Comparison of ENCODE assay signal across 8 cellular contexts in genomic region chr6:100664274-100665040, GRCh38.
DNase-seq lines count a peak whose midpoint lies in the region; ATAC-seq and TF ChIP-seq lines count a peak whose summit lies in the region.

No MANE protein-coding gene starts in this region.

- H3K27me3 Mint-ChIP-seq in naive B cell, result no peaks in the 10 kb centered on the region

- H3K4me1 Mint-ChIP-seq in naive B cell, result peaks cover 0 to 3% (median 0%) of the 10 kb centered on the region in 3 donors

- ATAC-seq in GM18520 (IDR thresholded peaks at IDR 0.05; ENCODE audit: unreplicated experiment) (peak; percentile 13), HG02973 (IDR thresholded peaks at IDR 0.05; ENCODE audit: unreplicated experiment) (peak; percentile 35), naive B cell (ENCODE audit: low read depth in 2 of 2) (no peak)

- H3K9me3 Mint-ChIP-seq in naive B cell, result no peaks in the 10 kb centered on the region

- peaks cover 11 to 25% of the 10 kb centered on the region in 2 donors for H3K36me3 Mint-ChIP-seq in naive B cell

- H3K4me1 ChIP-seq in colonic mucosa, result no peaks in the 10 kb centered on the region

- H3K27ac Mint-ChIP-seq in naive B cell, result peak overlapping the region in 3 of 6 donors; percentile 4 to 78 (median 78)

- TF ChIP-seq CTCF in BJ (IDR thresholded peaks at IDR 0.05; ENCODE audit: insufficient read depth, low read depth, low read length) (peak; percentile 59), colonic mucosa (IDR thresholded peaks at IDR 0.05) (peak; percentile 65)

- H3K9me3 ChIP-seq in colonic mucosa, result no peaks in the 10 kb centered on the region

- H3K27me3 ChIP-seq in BJ (ENCODE audit: control insufficient read depth, insufficient read depth, low read length) (no peaks in the 10 kb centered on the region), colonic mucosa (no peaks in the 10 kb centered on the region)

- POLR2A ChIA-PET in BJ (lab: Charles Lee), result no interaction called here

- CTCF ChIA-PET in BJ (lab: Yijun Ruan, JAX), result interaction anchor here (0.8 to 2.6 kb wide), 17 partner anchors 8 to 796 kb away, joined by 3 to 22 read pairs (median 5); partner anchors contain the start of gene SIM1

- intact Hi-C loops in colonic mucosa (cut with DNase I), result loop anchor here (5.0 kb wide), 1 partner anchor 557 kb away; no protein-coding TSS in a partner anchor

- H3K4me3 ChIP-seq in BJ (ENCODE audit: low read depth, low read length) (no peak overlapping the region), colonic mucosa (no peak overlapping the region)

- H3K9ac ChIP-seq in colonic mucosa (ENCODE audit: low read depth in 2 of 2, low read length in 2 of 2), result no peak overlapping the region

- H3K36me3 ChIP-seq in BJ (ENCODE audit: control insufficient read depth, insufficient read depth, low read length), result no peaks in the 10 kb centered on the region
- H3K36me3 ChIP-seq in colonic mucosa, result no peaks in the 10 kb centered on the region

- H3K27ac ChIP-seq in colonic mucosa, result no peak overlapping the region

- no peak for DNase-seq in BJ (ENCODE audit: low read depth)
- peak; percentile 40 for DNase-seq in NCI-H82 (lab: John Stamatoyannopoulos, UW)
- DNase-seq in colonic mucosa, result no peak
- peak; percentile 14 for DNase-seq in naive B cell
- no peak for DNase-seq in foreskin melanocyte
- DNase-seq in activated T-cell treated with anti-CD3 and anti-CD28 coated beads for 4 hours, result no peak

- H3K4me3 Mint-ChIP-seq in naive B cell, result no peak overlapping the region

Comparison
In these comparisons a context has a peak if more than half of its experiments do, and no peak if none do; other contexts are left out.
1. DNase-seq: peak in NCI-H82 (single experiment) and naive B cell (single experiment); none in BJ (single experiment), colonic mucosa (single experiment), foreskin melanocyte (single experiment) and activated T-cell treated with anti-CD3 and anti-CD28 coated beads for 4 hours (single experiment).
2. ATAC-seq: peak in GM18520 (single experiment) and HG02973 (single experiment); none in naive B cell (0 of 2).